8 cellular contexts compared by ENCODE assay signal in the genomic region with DNA sequence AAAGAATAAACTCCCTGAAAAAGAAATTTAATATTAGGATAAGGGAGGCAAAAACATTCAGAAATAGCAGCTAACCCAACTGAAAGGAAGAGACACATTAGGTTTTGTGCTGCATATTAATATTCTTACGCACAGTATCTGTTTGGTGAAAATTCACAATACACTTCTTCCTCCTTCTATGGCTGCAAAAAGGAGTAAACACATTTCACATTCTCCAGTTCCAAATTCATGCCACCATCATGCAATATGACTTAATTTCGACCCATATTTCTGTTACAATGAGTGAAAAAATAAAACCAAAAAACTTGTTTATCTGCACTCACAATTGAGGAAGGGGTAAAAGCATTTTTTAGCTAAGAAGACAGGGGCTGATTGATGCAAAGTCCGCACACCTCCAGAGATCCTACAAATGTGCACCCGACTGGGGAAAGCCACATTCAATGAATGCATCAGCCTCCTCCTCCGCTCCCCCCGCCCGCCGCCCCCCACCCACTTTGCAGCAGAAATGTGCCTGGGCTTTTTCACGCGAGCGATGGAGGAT. TPM values are rescaled to one million over a fixed set of nuclear protein-coding genes. Genes with fewer than 3 reads are reported as not detected.
DNase-seq lines count a peak whose midpoint lies in the region; ATAC-seq and TF ChIP-seq lines count a peak whose summit lies in the region.

No MANE protein-coding gene starts in this region.

- BruUV-seq in mammary epithelial cell (replicated peaks; lab: Mats Ljungman, UMichigan), result no TSS peak

- no peaks in the 10 kb centered on the region for H3K9me3 ChIP-seq in MG63
- no peaks in the 10 kb centered on the region for H3K9me3 ChIP-seq in mammary epithelial cell (replicated peaks; ENCODE audit: insufficient read depth, low read length)

- H3K4me2 ChIP-seq in mammary epithelial cell (ENCODE audit: insufficient read depth, low read depth, low read length), result peak overlapping the region; percentile 96

- peak overlapping the region; percentile 74 for H3K9ac ChIP-seq in mammary epithelial cell (ENCODE audit: insufficient read depth, low read length)

- dilution Hi-C loops in mammary epithelial cell (cut with HindIII; ENCODE audit: low sequenced_read_pairs), result no loop called here

- in situ Hi-C loops in mammary epithelial cell (cut with MboI; ENCODE audit: low sequenced_read_pairs in 2 of 2), result no loop called here

- H3K27ac ChIP-seq in mammary epithelial cell (ENCODE audit: insufficient read depth, low read depth, low read length), result peak overlapping the region; percentile 51

- ATAC-seq in GM21515 (IDR thresholded peaks at IDR 0.05; ENCODE audit: unreplicated experiment), result no peak
- ATAC-seq in GM21360 (IDR thresholded peaks at IDR 0.05; ENCODE audit: unreplicated experiment), result no peak
- no peak for ATAC-seq in HG02884 (IDR thresholded peaks at IDR 0.05; ENCODE audit: unreplicated experiment)

- H3K27me3 ChIP-seq in MG63 (no peaks in the 10 kb centered on the region), mammary epithelial cell (ENCODE audit: insufficient read depth, low read length) (no peaks in the 10 kb centered on the region)

- H3K4me1 ChIP-seq in mammary epithelial cell (ENCODE audit: insufficient read depth, low read length), result peaks cover 17% of the 10 kb centered on the region

- H3K4me3 ChIP-seq in MG63, result peak overlapping the region; percentile 72
- H3K4me3 ChIP-seq in mammary epithelial cell (replicated peaks in 1 of 3; ENCODE audit: insufficient read depth in 1 of 3, low read depth in 2 of 3, low read length in 3 of 3), result peak overlapping the region; percentile 61 to 99 (median 98)

- no peak overlapping the region for H2AFZ ChIP-seq in mammary epithelial cell (ENCODE audit: low read depth, low read length)

- H3K9me3 Mint-ChIP-seq in mesothelial cell of epicardium, result no peaks in the 10 kb centered on the region

- DNase-seq in EH (ENCODE audit: low read depth) (peak; percentile 9), MG63 (no peak), mammary epithelial cell (peak; percentile 22), mesothelial cell of epicardium (ENCODE audit: low spot score in 2 of 2, unreplicated experiment in 2 of 2) (no peak), AML-193 (lab: John Stamatoyannopoulos, UW) (no peak)

- peak overlapping the region; percentile 83 for H3K4me3 Mint-ChIP-seq in mesothelial cell of epicardium

- TF ChIP-seq CTCF in mammary epithelial cell (conservative IDR thresholded peaks at IDR 0.05 in 1 of 2, IDR thresholded peaks at IDR 0.05 in 1 of 2; ENCODE audit: extremely low read depth in 1 of 2, insufficient read depth in 1 of 2, low read depth in 1 of 2, low read length in 2 of 2) (no peak), mesothelial cell of epicardium (IDR thresholded peaks at IDR 0.05; ENCODE audit: unreplicated experiment) (no peak)

- no peaks in the 10 kb centered on the region for H3K27me3 Mint-ChIP-seq in mesothelial cell of epicardium (ENCODE audit: low read depth)

- H4K20me1 ChIP-seq in mammary epithelial cell (ENCODE audit: insufficient read depth, low read length), result no peaks in the 10 kb centered on the region

- peaks cover 42% of the 10 kb centered on the region for H3K4me1 Mint-ChIP-seq in mesothelial cell of epicardium

- intact Hi-C loops in mammary epithelial cell (cut with micrococcal nuclease), result loop anchor here (5.0 kb wide), 2 partner anchors 140 to 345 kb away; no protein-coding TSS in a partner anchor

- WGBS in mammary epithelial cell (ENCODE audit: low coverage, missing lambda C conversion rate), result 11% methylated on average over 8 of the region's 11 CpGs

- H3K79me2 ChIP-seq in mammary epithelial cell (ENCODE audit: insufficient read depth, low read length), result peaks cover 63% of the 10 kb centered on the region

- H3K27ac Mint-ChIP-seq in mesothelial cell of epicardium, result peak overlapping the region; percentile 88

- H3K36me3 ChIP-seq in MG63, result peaks cover 20% of the 10 kb centered on the region
- no peaks in the 10 kb centered on the region for H3K36me3 ChIP-seq in mammary epithelial cell (ENCODE audit: insufficient read depth, low read length)

- H3K36me3 Mint-ChIP-seq in mesothelial cell of epicardium, result peaks cover 8% of the 10 kb centered on the region

- CTCF ChIA-PET in mammary epithelial cell (lab: Charles Lee; ENCODE audit: low non-redundant PET), result no interaction called here

RNA-seq across cellular contexts. Expression of a gene that starts 1.0 kb away (rescaled TPM):
- 2.1 and 2.3 TPM in 2 replicates for total RNA-seq in MG63 (2014; rRNA removed; shearing (Covaris generic); ENCODE audit: low replicate concordance)
- total RNA-seq in mammary epithelial cell, result 10 to 100 TPM; 14.7 to 32.4 TPM
- 8.3 TPM for polyA plus RNA-seq in mammary epithelial cell
- 34.0 TPM for polyA minus RNA-seq in mammary epithelial cell
- total RNA-seq in mesothelial cell of epicardium, result 48.9 to 53.8 TPM (median 51.2 TPM) in 3 replicates

Comparison
In these comparisons a context has a peak if more than half of its experiments do, and no peak if none do; other contexts are left out.
1. DNase-seq: peak in EH (single experiment) and mammary epithelial cell (single experiment); none in MG63 (single experiment), mesothelial cell of epicardium (0 of 2) and AML-193 (0 of 2).